9 cellular contexts compared by ENCODE assay signal in genomic region chr7:64114791-64115190, GRCh38.
"Had no signal": no experiment of that assay in that cellular context is flagged by ENCODE, and none has a peak within 500 bp of the region (broad histone marks: within the 10 kb centered on the region; RNA-seq: fewer than 3 reads in every experiment).

No MANE protein-coding gene starts in this region.

- H3K4me3 Mint-ChIP-seq: HFFc6 had no signal

- DNase-seq: GM23248, GOT3, H7, HFFc6 had no signal

- H3K4me3 ChIP-seq: GM23248, HAP-1, K562 had no signal

- ATAC-seq: HCT116, HepG2, K562 had no signal

- H3K36me3 ChIP-seq: HAP-1 had no signal

- H3K9ac ChIP-seq: GM23248 had no signal

- H2AFZ ChIP-seq: GM23248 had no signal

- H3K4me1 ChIP-seq: HAP-1 had no signal

- H3K27ac Mint-ChIP-seq: HFFc6 had no signal

- H3K27ac ChIP-seq: GM23248, HL-60 had no signal
